8 cellular contexts compared by ENCODE assay signal in genomic region chr13:31045621-31046081, GRCh38.
DNase-seq lines count a peak whose midpoint lies in the region; ATAC-seq and TF ChIP-seq lines count a peak whose summit lies in the region.

No MANE protein-coding gene starts in this region.

- H2AFZ ChIP-seq in hepatocyte = no peak overlapping the region

- WGBS in hepatocyte (ENCODE audit: low lambda C conversion rate, missing lambda C conversion rate) = 37% methylated on average over 8 of the region's 8 CpGs

- peak overlapping the region; percentile 3 for H3K4me2 ChIP-seq in hepatocyte

- H3K79me2 ChIP-seq in hepatocyte = no peaks in the 10 kb centered on the region

- no peaks in the 10 kb centered on the region for H3K9me2 ChIP-seq in hepatocyte (replicated peaks; ENCODE audit: insufficient read depth)

- H3K4me1 ChIP-seq in CD4-positive, CD25-positive, alpha-beta regulatory T cell (ENCODE audit: control insufficient read depth, insufficient read depth, low read length, poor library complexity, severe bottlenecking) = peaks cover 26% of the 10 kb centered on the region
- peaks cover 24% of the 10 kb centered on the region for H3K4me1 ChIP-seq in hepatocyte (ENCODE audit: insufficient read depth)

- no peaks in the 10 kb centered on the region for H3K36me3 ChIP-seq in CD4-positive, CD25-positive, alpha-beta regulatory T cell (ENCODE audit: control insufficient read depth, insufficient read depth, low read length)
- H3K36me3 ChIP-seq in hepatocyte (replicated peaks; ENCODE audit: insufficient read depth, low read depth) = no peaks in the 10 kb centered on the region

- H4K20me1 ChIP-seq in hepatocyte (ENCODE audit: insufficient read depth, poor library complexity, severe bottlenecking) = no peaks in the 10 kb centered on the region

- peaks cover 6% of the 10 kb centered on the region for H3K27me3 Mint-ChIP-seq in CD4-positive, CD25-positive, alpha-beta regulatory T cell
- H3K27me3 Mint-ChIP-seq in activated naive CD4-positive, alpha-beta T cell treated with anti-CD3 and anti-CD28 coated beads, Interleukin-2, amount 50 U/mL, for 24 hours = no peaks in the 10 kb centered on the region
- no peaks in the 10 kb centered on the region; the same call in 1 of the 2 replicates for H3K27me3 Mint-ChIP-seq in WTC11 (ENCODE audit: low read depth)

- no peaks in the 10 kb centered on the region for H3K9me3 ChIP-seq in CD4-positive, CD25-positive, alpha-beta regulatory T cell (ENCODE audit: control insufficient read depth in 2 of 2, low read length in 2 of 2)
- no peaks in the 10 kb centered on the region for H3K9me3 ChIP-seq in hepatocyte (ENCODE audit: low read depth)

- no peak for TF ChIP-seq CTCF in HFF-Myc (IDR thresholded peaks at IDR 0.05; ENCODE audit: low read depth, low read length, missing control alignments)
- no peak for TF ChIP-seq CTCF in hepatocyte (IDR thresholded peaks at IDR 0.05; ENCODE audit: poor library complexity)
- no peak for TF ChIP-seq CTCF in WTC11 (IDR thresholded peaks at IDR 0.05)

- DNase-seq in CD4-positive, CD25-positive, alpha-beta regulatory T cell = peak in 2 of 3 donors; percentile 31 to 85
- DNase-seq in HFF-Myc (ENCODE audit: extremely low read depth, low read depth) = peak; percentile 94
- peak; percentile 88 for DNase-seq in hepatocyte (ENCODE audit: low spot score)
- DNase-seq in stimulated activated CD4-positive, alpha-beta T cell treated with anti-CD3 and anti-CD28 coated beads, Interleukin-2, amount 100 ng/mL, for 48 hours = peak; percentile 57 to 63
- DNase-seq in WTC11 (ENCODE audit: low spot score) = no peak
- DNase-seq in effector CD8-positive, alpha-beta T cell (lab: John Stamatoyannopoulos, UW) = no peak

- no peaks in the 10 kb centered on the region for H3K9me3 Mint-ChIP-seq in CD4-positive, CD25-positive, alpha-beta regulatory T cell
- H3K9me3 Mint-ChIP-seq in activated naive CD4-positive, alpha-beta T cell treated with anti-CD3 and anti-CD28 coated beads, Interleukin-2, amount 50 U/mL, for 24 hours = no peaks in the 10 kb centered on the region
- no peaks in the 10 kb centered on the region for H3K9me3 Mint-ChIP-seq in WTC11

- H3K4me3 Mint-ChIP-seq in CD4-positive, CD25-positive, alpha-beta regulatory T cell = peak overlapping the region; percentile 11 to 62 (median 35)
- peak overlapping the region; percentile 75 for H3K4me3 Mint-ChIP-seq in activated naive CD4-positive, alpha-beta T cell treated with anti-CD3 and anti-CD28 coated beads, Interleukin-2, amount 50 U/mL, for 24 hours
- H3K4me3 Mint-ChIP-seq in WTC11 = no peak overlapping the region

- H3K36me3 Mint-ChIP-seq in CD4-positive, CD25-positive, alpha-beta regulatory T cell = no peaks in the 10 kb centered on the region
- no peaks in the 10 kb centered on the region for H3K36me3 Mint-ChIP-seq in activated naive CD4-positive, alpha-beta T cell treated with anti-CD3 and anti-CD28 coated beads, Interleukin-2, amount 50 U/mL, for 24 hours
- no peaks in the 10 kb centered on the region for H3K36me3 Mint-ChIP-seq in WTC11

- POLR2A ChIA-PET in WTC11 (lab: Charles Lee) = no interaction called here

- H3K27ac Mint-ChIP-seq in CD4-positive, CD25-positive, alpha-beta regulatory T cell = peak overlapping the region; percentile 69 to 87 (median 70)
- H3K27ac Mint-ChIP-seq in activated naive CD4-positive, alpha-beta T cell treated with anti-CD3 and anti-CD28 coated beads, Interleukin-2, amount 50 U/mL, for 24 hours = peak overlapping the region; percentile 90
- no peak overlapping the region for H3K27ac Mint-ChIP-seq in WTC11

- H3K27me3 ChIP-seq in CD4-positive, CD25-positive, alpha-beta regulatory T cell (ENCODE audit: control insufficient read depth, insufficient read depth, low read length) = no peaks in the 10 kb centered on the region
- H3K27me3 ChIP-seq in hepatocyte = no peaks in the 10 kb centered on the region

- CTCF ChIA-PET in WTC11 (lab: Charles Lee) = interaction anchor here (1.3 to 3.3 kb wide), 5 partner anchors 11 to 349 kb away, joined by 3 to 61 read pairs (median 16); no protein-coding TSS in a partner anchor

- peaks cover 0 to 15% (median 7%) of the 10 kb centered on the region in 4 donors for H3K4me1 Mint-ChIP-seq in CD4-positive, CD25-positive, alpha-beta regulatory T cell
- H3K4me1 Mint-ChIP-seq in activated naive CD4-positive, alpha-beta T cell treated with anti-CD3 and anti-CD28 coated beads, Interleukin-2, amount 50 U/mL, for 24 hours = peaks cover 32% of the 10 kb centered on the region
- H3K4me1 Mint-ChIP-seq in WTC11 = peaks cover 5% of the 10 kb centered on the region; the same call in 1 of the 2 replicates

- peak overlapping the region; percentile 53 for H3K27ac ChIP-seq in CD4-positive, CD25-positive, alpha-beta regulatory T cell (ENCODE audit: insufficient read depth, low read length, poor library complexity, severe bottlenecking)
- peak overlapping the region; percentile 91 for H3K27ac ChIP-seq in hepatocyte

- peak overlapping the region; percentile 48 for H3K4me3 ChIP-seq in CD4-positive, CD25-positive, alpha-beta regulatory T cell (ENCODE audit: low read depth, low read length)
- H3K4me3 ChIP-seq in HFF-Myc (replicated peaks; ENCODE audit: low read depth, low read length) = no peak overlapping the region
- H3K4me3 ChIP-seq in hepatocyte = no peak overlapping the region

- peak; percentile 76 to 79 for ATAC-seq in CD4-positive, CD25-positive, alpha-beta regulatory T cell (ENCODE audit: low read depth in 2 of 2)
- ATAC-seq in SK-N-SH treated with all-trans-retinoic acid at 6 μM for 48 hours = peak; percentile 82
- ATAC-seq in WTC11 = no peak

TF ChIP-seq in SK-N-SH treated with all-trans-retinoic acid at 6 μM for 48 hours, 23 proteins besides CTCF, POLR2A, EP300 and RAD21 (continues in another document):
- TF ChIP-seq TOX (CRISPR knock-in tag; IDR thresholded peaks at IDR 0.05; ENCODE audit: borderline replicate concordance) (no peak), PATZ1 (CRISPR knock-in tag; IDR thresholded peaks at IDR 0.05; ENCODE audit: borderline replicate concordance) (no peak)

TF ChIP-seq in WTC11, 78 proteins besides CTCF, POLR2A, EP300 and RAD21 (continues in another document):
- TF ChIP-seq USF1 (CRISPR knock-in tag; IDR thresholded peaks at IDR 0.05) (no peak), ZNF532 (CRISPR knock-in tag; IDR thresholded peaks at IDR 0.05; ENCODE audit: borderline replicate concordance) (no peak), ZNF671 (CRISPR knock-in tag; IDR thresholded peaks at IDR 0.05) (no peak)

Comparison
In these comparisons a context has a peak if more than half of its experiments do, and no peak if none do; other contexts are left out.
1. DNase-seq: peak in CD4-positive, CD25-positive, alpha-beta regulatory T cell (2 of 3), HFF-Myc (single experiment), hepatocyte (single experiment) and stimulated activated CD4-positive, alpha-beta T cell treated with anti-CD3 and anti-CD28 coated beads, Interleukin-2, amount 100 ng/mL, for 48 hours (2 of 2); none in WTC11 (single experiment) and effector CD8-positive, alpha-beta T cell (single experiment).